25 cellular contexts compared by ENCODE assay signal in genomic region chr6:168450921-168451320, GRCh38. TPM values are rescaled to one million over a fixed set of nuclear protein-coding genes. Genes with fewer than 3 reads are reported as not detected.
A peak's percentile ranks its signal among the peaks of the same experiment; 100 is the strongest.
DNase-seq lines count a peak whose midpoint lies in the region; ATAC-seq lines count a peak whose summit lies in the region.
"Had no signal": no experiment of that assay in that cellular context is flagged by ENCODE, and none has a peak within 500 bp of the region (broad histone marks: within the 10 kb centered on the region; RNA-seq: fewer than 3 reads in every experiment).

No MANE protein-coding gene starts in this region.

- intact Hi-C loops in CD4-positive, alpha-beta memory T cell (cut with micrococcal nuclease): no loop called here

- ATAC-seq in stimulated activated memory B cell treated with anti-CD40 and anti-IgM and Interleukin-4, amounts not matched to agents 10 μg/mL and 1 μg/mL and 100 μg/mL, for 72 hours: no peak
- ATAC-seq: activated naive CD8-positive, alpha-beta T cell treated with anti-CD3 and anti-CD28 coated beads, Interleukin-2, amount 50 U/mL, for 24 hours; esophagus mucosa; gastrocnemius medialis had no signal

- H3K4me1 Mint-ChIP-seq in CD4-positive, alpha-beta memory T cell: peaks cover 0 to 3% (median 0%) of the 10 kb centered on the region in 4 donors
- H3K4me1 Mint-ChIP-seq in stimulated activated memory B cell treated with anti-CD40 and anti-IgM and Interleukin-4, amounts not matched to agents 10 μg/mL and 1 μg/mL and 100 μg/mL, for 72 hours: peaks cover 7% of the 10 kb centered on the region
- H3K4me1 Mint-ChIP-seq: activated CD4-positive, alpha-beta memory T cell treated with anti-CD3 and anti-CD28 coated beads, Interleukin-2, amount 10 ng/mL, durations not matched to agents 7 days and 5 days; activated naive CD8-positive, alpha-beta T cell treated with anti-CD3 and anti-CD28 coated beads, Interleukin-2, amount 50 U/mL, for 24 hours had no signal

- H3K4me3 ChIP-seq in BLaER1 treated with 17β-estradiol and CSF1 and Interleukin-3, amounts not matched to agents 10 nM and 100 nM: no peak overlapping the region
- no peak overlapping the region for H3K4me3 ChIP-seq in HAP-1
- no peak overlapping the region for H3K4me3 ChIP-seq in CD4-positive, alpha-beta memory T cell (ENCODE audit: low read length in 2 of 2)
- H3K4me3 ChIP-seq: gastrocnemius medialis, spleen had no signal

- no peaks in the 10 kb centered on the region for H3K9me3 ChIP-seq in BLaER1 treated with 17β-estradiol and CSF1 and Interleukin-3, amounts not matched to agents 10 nM and 100 nM (replicated peaks in 1 of 11)
- no peaks in the 10 kb centered on the region for H3K9me3 ChIP-seq in HAP-1
- H3K9me3 ChIP-seq in CD4-positive, alpha-beta memory T cell (ENCODE audit: control insufficient read depth in 1 of 2, low read length in 2 of 2): no peaks in the 10 kb centered on the region
- H3K9me3 ChIP-seq: gastrocnemius medialis, spleen had no signal

- no peak overlapping the region for H3K9ac ChIP-seq in BLaER1 treated with 17β-estradiol and CSF1 and Interleukin-3, amounts not matched to agents 10 nM and 100 nM

- DNase-seq in HAP-1 (ENCODE audit: low spot score in 2 of 2) (peak; percentile 7 to 17), NCI-H526 treated with DMSO at 0.1 percent for 48 hours (lab: John Stamatoyannopoulos, UW) (peak; percentile 55), left kidney (ENCODE audit: low read depth, low spot score) (peak; percentile 59), superior temporal gyrus (ENCODE audit: extremely low spot score) (no peak)
- DNase-seq in CD4-positive, alpha-beta memory T cell: no peak
- DNase-seq in stimulated activated naive CD4-positive, alpha-beta T cell (lab: John Stamatoyannopoulos, UW): no peak
- DNase-seq: activated CD4-positive, alpha-beta memory T cell treated with anti-CD3 and anti-CD28 coated beads, Interleukin-2, amount 10 ng/mL, durations not matched to agents 7 days and 5 days; activated CD4-positive, CD25-positive, alpha-beta regulatory T cell; activated gamma-delta T cell; activated naive CD8-positive, alpha-beta T cell treated with anti-CD3 and anti-CD28 coated beads, Interleukin-2, amount 50 U/mL, for 24 hours; brain microvascular endothelial cell; effector CD8-positive, alpha-beta T cell; gastrocnemius medialis; HCEC 1CT; kidney glomerular epithelial cell; retina; Right ventricle myocardium superior; spleen had no signal

- no peaks in the 10 kb centered on the region for H4K20me1 ChIP-seq in BLaER1 treated with 17β-estradiol and CSF1 and Interleukin-3, amounts not matched to agents 10 nM and 100 nM

- H3K27me3 Mint-ChIP-seq in CD4-positive, alpha-beta memory T cell: peaks cover 16 to 31% of the 10 kb centered on the region in 2 donors
- peaks cover 29% of the 10 kb centered on the region for H3K27me3 Mint-ChIP-seq in stimulated activated memory B cell treated with anti-CD40 and anti-IgM and Interleukin-4, amounts not matched to agents 10 μg/mL and 1 μg/mL and 100 μg/mL, for 72 hours

- CTCF ChIA-PET in CD4-positive, alpha-beta memory T cell (lab: Charles Lee; ENCODE audit: partially characterized antibody): no interaction called here

- no peak overlapping the region for H3K4me3 Mint-ChIP-seq in CD4-positive, alpha-beta memory T cell
- H3K4me3 Mint-ChIP-seq in stimulated activated memory B cell treated with anti-CD40 and anti-IgM and Interleukin-4, amounts not matched to agents 10 μg/mL and 1 μg/mL and 100 μg/mL, for 72 hours: no peak overlapping the region
- H3K4me3 Mint-ChIP-seq: activated CD4-positive, alpha-beta memory T cell treated with anti-CD3 and anti-CD28 coated beads, Interleukin-2, amount 10 ng/mL, durations not matched to agents 7 days and 5 days; activated naive CD8-positive, alpha-beta T cell treated with anti-CD3 and anti-CD28 coated beads, Interleukin-2, amount 50 U/mL, for 24 hours; CD14-positive monocyte; memory B cell had no signal

- no peak overlapping the region for H3K27ac Mint-ChIP-seq in CD4-positive, alpha-beta memory T cell
- no peak overlapping the region for H3K27ac Mint-ChIP-seq in stimulated activated memory B cell treated with anti-CD40 and anti-IgM and Interleukin-4, amounts not matched to agents 10 μg/mL and 1 μg/mL and 100 μg/mL, for 72 hours
- H3K27ac Mint-ChIP-seq: activated CD4-positive, alpha-beta memory T cell treated with anti-CD3 and anti-CD28 coated beads, Interleukin-2, amount 10 ng/mL, durations not matched to agents 7 days and 5 days; activated naive CD8-positive, alpha-beta T cell treated with anti-CD3 and anti-CD28 coated beads, Interleukin-2, amount 50 U/mL, for 24 hours; memory B cell had no signal

- H3K4me2 ChIP-seq in BLaER1 treated with 17β-estradiol and CSF1 and Interleukin-3, amounts not matched to agents 10 nM and 100 nM: peak overlapping the region in 9 of 11 experiments; percentile 25 to 64 (median 42); a peak in 16 of 22 replicates

- H3K27me3 ChIP-seq in BLaER1 treated with 17β-estradiol and CSF1 and Interleukin-3, amounts not matched to agents 10 nM and 100 nM: no peaks in the 10 kb centered on the region
- no peaks in the 10 kb centered on the region for H3K27me3 ChIP-seq in HAP-1 (ENCODE audit: low read depth)
- H3K27me3 ChIP-seq in CD4-positive, alpha-beta memory T cell (ENCODE audit: insufficient read depth, low read length): no peaks in the 10 kb centered on the region
- H3K27me3 ChIP-seq: brain microvascular endothelial cell had no signal

- POLR2A ChIA-PET in CD4-positive, alpha-beta memory T cell (lab: Charles Lee; ENCODE audit: partially characterized antibody): no interaction called here

- in situ Hi-C loops in HAP-1 (cut with MboI; ENCODE audit: low sequenced_read_pairs): no loop called here

- H3K9me3 Mint-ChIP-seq in CD4-positive, alpha-beta memory T cell: no peaks in the 10 kb centered on the region
- peaks cover 11% of the 10 kb centered on the region for H3K9me3 Mint-ChIP-seq in stimulated activated memory B cell treated with anti-CD40 and anti-IgM and Interleukin-4, amounts not matched to agents 10 μg/mL and 1 μg/mL and 100 μg/mL, for 72 hours
- H3K9me3 Mint-ChIP-seq: activated CD4-positive, alpha-beta memory T cell treated with anti-CD3 and anti-CD28 coated beads, Interleukin-2, amount 10 ng/mL, durations not matched to agents 7 days and 5 days; activated naive CD8-positive, alpha-beta T cell treated with anti-CD3 and anti-CD28 coated beads, Interleukin-2, amount 50 U/mL, for 24 hours had no signal

- H3K36me3 Mint-ChIP-seq in CD4-positive, alpha-beta memory T cell: no peaks in the 10 kb centered on the region
- H3K36me3 Mint-ChIP-seq in stimulated activated memory B cell treated with anti-CD40 and anti-IgM and Interleukin-4, amounts not matched to agents 10 μg/mL and 1 μg/mL and 100 μg/mL, for 72 hours: no peaks in the 10 kb centered on the region
- H3K36me3 Mint-ChIP-seq: CD14-positive monocyte, memory B cell had no signal

- H3K36me3 ChIP-seq in BLaER1 treated with 17β-estradiol and CSF1 and Interleukin-3, amounts not matched to agents 10 nM and 100 nM: no peaks in the 10 kb centered on the region
- no peaks in the 10 kb centered on the region for H3K36me3 ChIP-seq in HAP-1 (replicated peaks)
- no peaks in the 10 kb centered on the region for H3K36me3 ChIP-seq in CD4-positive, alpha-beta memory T cell (ENCODE audit: insufficient read depth, low read length)
- H3K36me3 ChIP-seq: brain microvascular endothelial cell, gastrocnemius medialis, spleen had no signal

- H3K4me1 ChIP-seq in BLaER1 treated with 17β-estradiol and CSF1 and Interleukin-3, amounts not matched to agents 10 nM and 100 nM: peaks cover 15 to 45% (median 42%) of the 10 kb centered on the region in 10 experiments
- no peaks in the 10 kb centered on the region for H3K4me1 ChIP-seq in HAP-1
- H3K4me1 ChIP-seq in CD4-positive, alpha-beta memory T cell (ENCODE audit: insufficient read depth, low read length): no peaks in the 10 kb centered on the region
- H3K4me1 ChIP-seq: spleen had no signal

- H3K27ac ChIP-seq in BLaER1 treated with 17β-estradiol and CSF1 and Interleukin-3, amounts not matched to agents 10 nM and 100 nM: peak overlapping the region in 1 of 11 experiments; percentile 11; a peak in 1 of 22 replicates
- no peak overlapping the region for H3K27ac ChIP-seq in CD4-positive, alpha-beta memory T cell (ENCODE audit: low read depth, low read length)
- H3K27ac ChIP-seq: brain microvascular endothelial cell, gastrocnemius medialis, spleen had no signal

RNA-seq across cellular contexts. Expression of gene SMOC2, which starts 9.9 kb away (rescaled TPM):
- total RNA-seq in CD4-positive, alpha-beta memory T cell: not detected
- not detected for polyA plus RNA-seq in CD4-positive, alpha-beta memory T cell
- total RNA-seq: activated CD4-positive, alpha-beta memory T cell treated with anti-CD3 and anti-CD28 coated beads, Interleukin-2, amount 10 ng/mL, durations not matched to agents 7 days and 5 days; MCF 10A; OCI-LY7 had no signal
- polyA plus RNA-seq: CD14-positive monocyte had no signal

Comparison
In these comparisons a context has a peak if more than half of its experiments do, and no peak if none do; other contexts are left out.
1. DNase-seq: peak in HAP-1 (2 of 2), NCI-H526 treated with DMSO at 0.1 percent for 48 hours (single experiment) and left kidney (single experiment); none in CD4-positive, alpha-beta memory T cell (0 of 5), superior temporal gyrus (single experiment) and stimulated activated naive CD4-positive, alpha-beta T cell (0 of 6).